13 cellular contexts compared by ENCODE assay signal in genomic region chr16:50316102-50316847, GRCh38. TPM values are rescaled to one million over a fixed set of nuclear protein-coding genes. Genes with fewer than 3 reads are reported as not detected.
DNase-seq lines count a peak whose midpoint lies in the region; ATAC-seq and TF ChIP-seq lines count a peak whose summit lies in the region.
"Had no signal": no experiment of that assay in that cellular context is flagged by ENCODE, and none has a peak within 500 bp of the region (broad histone marks: within the 10 kb centered on the region; RNA-seq: fewer than 3 reads in every experiment).

No MANE protein-coding gene starts in this region.

- peaks cover 14% of the 10 kb centered on the region for H3K4me1 Mint-ChIP-seq in activated T-cell treated with anti-CD3 and anti-CD28 coated beads, Interleukin-2, amount 50 U/mL, for 72 hours (ENCODE audit: low read depth)
- peaks cover 28% of the 10 kb centered on the region for H3K4me1 Mint-ChIP-seq in activated CD4-positive, alpha-beta memory T cell treated with anti-CD3 and anti-CD28 coated beads for 36 hours (ENCODE audit: low read depth)

- POLR2A ChIA-PET in activated CD4-positive, alpha-beta memory T cell treated with anti-CD3 and anti-CD28 coated beads for 36 hours (lab: Charles Lee): interaction anchor here (0.6 kb wide), 1 partner anchor 15 kb away, joined by 3 read pairs; no protein-coding TSS in a partner anchor
- POLR2A ChIA-PET in SK-N-SH (lab: Yijun Ruan, JAX): interaction anchor here (0.8 to 1.5 kb wide), 5 partner anchors 10 to 70 kb away, joined by 3 read pairs; no protein-coding TSS in a partner anchor

- peaks cover 60 to 84% of the 10 kb centered on the region in 2 experiments for H3K36me3 ChIP-seq in SK-N-SH (replicated peaks in 1 of 2; ENCODE audit: control insufficient read depth in 1 of 2, insufficient read depth in 2 of 2, low read length in 1 of 2)

- H2AFZ ChIP-seq in SK-N-SH (ENCODE audit: low read depth): no peak overlapping the region

- peaks cover 5 to 23% of the 10 kb centered on the region in 2 donors for H3K36me3 Mint-ChIP-seq in activated T-cell treated with anti-CD3 and anti-CD28 coated beads, Interleukin-2, amount 50 U/mL, for 72 hours (ENCODE audit: insufficient read depth in 2 of 2)
- peaks cover 69% of the 10 kb centered on the region for H3K36me3 Mint-ChIP-seq in activated CD4-positive, alpha-beta memory T cell treated with anti-CD3 and anti-CD28 coated beads for 36 hours

- peak overlapping the region in 1 of 2 experiments; percentile 93; a peak in 2 of 4 replicates for H3K27ac ChIP-seq in SK-N-SH (ENCODE audit: low read depth in 2 of 2, low read length in 1 of 2)

- H3K4me3 Mint-ChIP-seq in activated T-cell treated with anti-CD3 and anti-CD28 coated beads, Interleukin-2, amount 50 U/mL, for 72 hours: no peak overlapping the region
- H3K4me3 Mint-ChIP-seq in activated CD4-positive, alpha-beta memory T cell treated with anti-CD3 and anti-CD28 coated beads for 36 hours: no peak overlapping the region

- no peaks in the 10 kb centered on the region for H3K27me3 ChIP-seq in SK-N-SH (ENCODE audit: insufficient read depth)
- H3K27me3 ChIP-seq: MG63, tibial nerve had no signal

- peaks cover 2% of the 10 kb centered on the region for H3F3A ChIP-seq in SK-N-SH (replicated peaks; ENCODE audit: insufficient read depth)

- TF ChIP-seq EP300 in SK-N-SH (IDR thresholded peaks at IDR 0.05; ENCODE audit: borderline replicate concordance in 1 of 2, low read depth in 1 of 2, low read length in 1 of 2): no peak

- H3K4me2 ChIP-seq in SK-N-SH: no peak overlapping the region

- H3K9ac ChIP-seq in SK-N-SH: no peak overlapping the region

- H3K27me3 Mint-ChIP-seq in activated T-cell treated with anti-CD3 and anti-CD28 coated beads, Interleukin-2, amount 50 U/mL, for 72 hours (ENCODE audit: low read depth): no peaks in the 10 kb centered on the region
- H3K27me3 Mint-ChIP-seq in activated CD4-positive, alpha-beta memory T cell treated with anti-CD3 and anti-CD28 coated beads for 36 hours: no peaks in the 10 kb centered on the region

- TF ChIP-seq CTCF in SK-N-SH (IDR thresholded peaks at IDR 0.05): no peak

- no peaks in the 10 kb centered on the region for H3K9me2 ChIP-seq in SK-N-SH

- CTCF ChIA-PET in activated CD4-positive, alpha-beta memory T cell treated with anti-CD3 and anti-CD28 coated beads for 36 hours (lab: Charles Lee): interaction anchor here (2.0 to 4.7 kb wide), 2 partner anchors 10 to 39 kb away, joined by 5 to 27 read pairs; no protein-coding TSS in a partner anchor
- CTCF ChIA-PET in SK-N-SH (lab: Yijun Ruan, JAX): interaction anchor here (0.9 to 2.5 kb wide), 8 partner anchors 10 to 292 kb away, joined by 3 to 14 read pairs (median 6); no protein-coding TSS in a partner anchor

- no peak for TF ChIP-seq RAD21 in SK-N-SH (IDR thresholded peaks at IDR 0.05; ENCODE audit: low read length)

- peaks cover 0 to 32% of the 10 kb centered on the region in 2 experiments; a peak in 2 of 4 replicates for H3K4me1 ChIP-seq in SK-N-SH (ENCODE audit: control insufficient read depth in 1 of 2, insufficient read depth in 2 of 2, low read depth in 1 of 2, low read length in 1 of 2)

- H3K9me3 ChIP-seq in SK-N-SH: no peaks in the 10 kb centered on the region
- H3K9me3 ChIP-seq: MG63, mucosa of descending colon, tibial nerve had no signal

- no peaks in the 10 kb centered on the region for H3K9me3 Mint-ChIP-seq in activated T-cell treated with anti-CD3 and anti-CD28 coated beads, Interleukin-2, amount 50 U/mL, for 72 hours
- no peaks in the 10 kb centered on the region for H3K9me3 Mint-ChIP-seq in activated CD4-positive, alpha-beta memory T cell treated with anti-CD3 and anti-CD28 coated beads for 36 hours

- intact Hi-C loops in activated CD4-positive, alpha-beta memory T cell treated with anti-CD3 and anti-CD28 coated beads for 36 hours (cut with micrococcal nuclease): no loop called here
- intact Hi-C loops in head of caudate nucleus (cut with DNase I): no loop called here

- H3K27ac Mint-ChIP-seq in activated T-cell treated with anti-CD3 and anti-CD28 coated beads, Interleukin-2, amount 50 U/mL, for 72 hours: peak overlapping the region; percentile 70
- H3K27ac Mint-ChIP-seq in activated CD4-positive, alpha-beta memory T cell treated with anti-CD3 and anti-CD28 coated beads for 36 hours: peak overlapping the region; percentile 54

- H4K20me1 ChIP-seq in SK-N-SH (ENCODE audit: insufficient read depth): no peaks in the 10 kb centered on the region

- 92% methylated on average over 11 of the region's 12 CpGs for WGBS in SK-N-SH (ENCODE audit: low lambda C conversion rate)

- DNase-seq in activated T-cell treated with anti-CD3 and anti-CD28 coated beads, Interleukin-2, amount 50 U/mL, for 72 hours: no peak
- DNase-seq in activated T-cell treated with anti-CD3 and anti-CD28 coated beads for 4 hours (no peak), head of caudate nucleus (peak; percentile 14 to 88 (median 64)), SK-N-SH (no peak), DMS153 (lab: John Stamatoyannopoulos, UW) (no peak)
- peak; percentile 10 for DNase-seq in activated CD4-positive, alpha-beta memory T cell treated with anti-CD3 and anti-CD28 coated beads for 36 hours
- DNase-seq in stimulated activated CD8-positive, alpha-beta memory T cell treated with anti-CD3 and anti-CD28 coated beads, Interleukin-4, amount 100 ng/mL, for 48 hours: peak; percentile 21
- DNase-seq: MG63, mucosa of descending colon, NCI-H2081 treated with DMSO at 0.1 percent for 48 hours had no signal

- no peak for ATAC-seq in activated T-cell treated with anti-CD3 and anti-CD28 coated beads, Interleukin-2, amount 50 U/mL, for 72 hours (replicated peaks in 1 of 2)
- ATAC-seq in HG03280 (IDR thresholded peaks at IDR 0.05; ENCODE audit: unreplicated experiment): no peak
- ATAC-seq: mucosa of descending colon, Panc1 had no signal

- H3K79me2 ChIP-seq in SK-N-SH (ENCODE audit: insufficient read depth): no peaks in the 10 kb centered on the region

- no peak overlapping the region for H3K4me3 ChIP-seq in SK-N-SH (ENCODE audit: low read depth in 2 of 2, low read length in 1 of 2)
- H3K4me3 ChIP-seq: MG63, mucosa of descending colon, tibial nerve had no signal

TF ChIP-seq in SK-N-SH, 30 proteins besides CTCF, POLR2A, EP300 and RAD21 (continues in another document):
- TF ChIP-seq POLR2AphosphoS5 (IDR thresholded peaks at IDR 0.05; ENCODE audit: low read depth, low read length) (no peak), IRF3 (IDR thresholded peaks at IDR 0.05; ENCODE audit: low read depth, low read length) (no peak), SMC3 (IDR thresholded peaks at IDR 0.05; ENCODE audit: low read depth, low read length) (no peak), REST (IDR thresholded peaks at IDR 0.05; ENCODE audit: low read depth, low read length) (no peak), MAX (IDR thresholded peaks at IDR 0.05; ENCODE audit: low read depth) (no peak), FOXM1 (IDR thresholded peaks at IDR 0.05; ENCODE audit: low read depth) (no peak), NRF1 (IDR thresholded peaks at IDR 0.05; ENCODE audit: low read depth, low read length) (no peak)

RNA-seq across cellular contexts. Expression of gene ADCY7, which starts 49.9 kb away (rescaled TPM):
- 10 to 100 TPM; 67.5 to 97.1 TPM for total RNA-seq in activated T-cell treated with anti-CD3 and anti-CD28 coated beads, Interleukin-2, amount 50 U/mL, for 72 hours
- total RNA-seq in activated CD4-positive, alpha-beta memory T cell treated with anti-CD3 and anti-CD28 coated beads for 36 hours: 100 to 1,000 TPM in 1 of 2 experiments, 10 to 100 TPM in 1; 100.0 to 107 TPM
- 13.8 and 14.3 TPM in 2 replicates for polyA plus RNA-seq in SK-N-SH (2012; rRNA removed)
- 6.6 and 11.7 TPM in 2 replicates for polyA plus RNA-seq in SK-N-SH (2012; cell fraction: cytosol; rRNA removed)
- polyA plus RNA-seq in SK-N-SH (2012; cell fraction: nucleus; rRNA removed): 24.3 and 32.0 TPM in 2 replicates

RNA-seq across cellular contexts. Expression of gene BRD7, which starts 52.5 kb away (rescaled TPM):
- total RNA-seq in activated T-cell treated with anti-CD3 and anti-CD28 coated beads, Interleukin-2, amount 50 U/mL, for 72 hours: 10 to 100 TPM; 74.8 to 84.2 TPM
- 100 to 1,000 TPM in 1 of 2 experiments, 10 to 100 TPM in 1; 87.9 to 103 TPM for total RNA-seq in activated CD4-positive, alpha-beta memory T cell treated with anti-CD3 and anti-CD28 coated beads for 36 hours
- 31.6 and 32.9 TPM in 2 replicates for polyA plus RNA-seq in SK-N-SH (2012; rRNA removed)
- polyA plus RNA-seq in SK-N-SH (2012; cell fraction: cytosol; rRNA removed): 44.3 and 56.8 TPM in 2 replicates
- 25.3 and 33.7 TPM in 2 replicates for polyA plus RNA-seq in SK-N-SH (2012; cell fraction: nucleus; rRNA removed)

Comparison
In these comparisons a context has a peak if more than half of its experiments do, and no peak if none do; other contexts are left out.
1. DNase-seq: peak in activated CD4-positive, alpha-beta memory T cell treated with anti-CD3 and anti-CD28 coated beads for 36 hours (single experiment), head of caudate nucleus (42 of 42) and stimulated activated CD8-positive, alpha-beta memory T cell treated with anti-CD3 and anti-CD28 coated beads, Interleukin-4, amount 100 ng/mL, for 48 hours (single experiment); none in activated T-cell treated with anti-CD3 and anti-CD28 coated beads, Interleukin-2, amount 50 U/mL, for 72 hours (0 of 2), activated T-cell treated with anti-CD3 and anti-CD28 coated beads for 4 hours (single experiment), SK-N-SH (single experiment) and DMS153 (single experiment).